Comparison of ENCODE assay signal across 8 cellular contexts in the genomic region with DNA sequence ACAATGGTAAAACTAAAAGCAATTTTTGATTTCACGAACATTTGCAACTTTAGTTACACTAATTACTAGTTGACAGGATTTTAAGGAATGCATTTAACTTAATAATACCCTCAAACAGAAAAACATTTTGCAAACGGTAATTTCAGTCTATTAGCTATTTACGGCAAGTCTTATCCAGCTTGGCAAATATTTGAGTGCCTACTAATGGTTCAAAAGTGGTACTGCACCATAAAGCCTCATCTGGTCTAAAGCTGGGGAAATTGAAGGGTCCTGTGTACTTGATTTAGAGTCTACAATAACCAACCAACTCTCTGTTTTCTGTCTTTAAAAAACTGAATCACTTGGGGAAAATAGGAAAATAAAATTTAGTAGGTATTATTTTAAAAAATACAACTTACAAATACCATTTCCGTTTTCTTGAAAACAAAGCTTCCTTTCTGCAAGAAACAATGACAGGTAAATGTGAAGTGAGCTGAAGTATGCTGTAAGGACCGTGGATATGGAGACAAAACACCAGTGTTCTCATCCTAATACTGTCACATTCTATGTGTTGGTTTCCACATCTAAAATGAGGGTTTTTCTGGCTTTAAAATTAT.
DNase-seq lines count a peak whose midpoint lies in the region; ATAC-seq, FAIRE-seq and TF ChIP-seq lines count a peak whose summit lies in the region.

No MANE protein-coding gene starts in this region.

- no peak overlapping the region for H2BK5ac ChIP-seq in trophoblast cell (ENCODE audit: low read depth, low read length, poor library complexity)

- peaks cover 0 to 4% (median 0%) of the 10 kb centered on the region in 45 donors for H3K27me3 ChIP-seq in dorsolateral prefrontal cortex
- H3K27me3 ChIP-seq in trophoblast cell (ENCODE audit: insufficient read depth, low read length): no peaks in the 10 kb centered on the region

- FAIRE-seq in GM18507 (lab: Jason Lieb, UNC): peak; percentile 70

- intact Hi-C loops in dorsolateral prefrontal cortex (cut with DNase I): no loop called here

- no peaks in the 10 kb centered on the region for H3K4me1 ChIP-seq in trophoblast cell (ENCODE audit: control insufficient read depth in 1 of 2, insufficient read depth in 2 of 2, low read length in 2 of 2)

- H3K23ac ChIP-seq in trophoblast cell (ENCODE audit: low read length): no peak overlapping the region

- H3K4me2 ChIP-seq in trophoblast cell (ENCODE audit: low read length): no peak overlapping the region

- no peak overlapping the region for H3K9ac ChIP-seq in trophoblast cell (ENCODE audit: low read length)

- peak; percentile 95 for TF ChIP-seq CTCF in AG09319 (IDR thresholded peaks at IDR 0.05; ENCODE audit: low read depth, low read length)
- peak in 55 of 56 donors; percentile 15 to 69 (median 50) for TF ChIP-seq CTCF in dorsolateral prefrontal cortex (IDR thresholded peaks at IDR 0.05 in 54 of 56, conservative IDR thresholded peaks at IDR 0.05 in 2 of 56; ENCODE audit: low read depth in 1 of 56, partially characterized antibody in 56 of 56)

- H3K27ac ChIP-seq in dorsolateral prefrontal cortex (no peak overlapping the region), trophoblast cell (ENCODE audit: low read depth, low read length) (no peak overlapping the region)

- H4K91ac ChIP-seq in trophoblast cell (ENCODE audit: low read depth, low read length): no peak overlapping the region

- no peaks in the 10 kb centered on the region for H3K36me3 ChIP-seq in trophoblast cell (ENCODE audit: control insufficient read depth in 1 of 2, insufficient read depth in 2 of 2, low read length in 2 of 2)

- no peaks in the 10 kb centered on the region for H3K9me3 ChIP-seq in trophoblast cell (ENCODE audit: insufficient read depth, low read depth, low read length)

- H3K4me3 ChIP-seq in dorsolateral prefrontal cortex (no peak overlapping the region), trophoblast cell (ENCODE audit: low read depth, low read length) (no peak overlapping the region)

- DNase-seq in AG09319 (ENCODE audit: extremely low read depth, low read depth): peak; percentile 12
- no peak for DNase-seq in GM18507 (ENCODE audit: extremely low spot score, insufficient read length, low read depth)
- DNase-seq in NCI-H526 treated with DMSO at 0.1 percent for 48 hours (lab: John Stamatoyannopoulos, UW): peak; percentile 47
- no peak for DNase-seq in dorsolateral prefrontal cortex
- peak; percentile 3 to 76 for DNase-seq in trophoblast cell
- no peak for DNase-seq in occipital lobe (lab: John Stamatoyannopoulos, UW)
- DNase-seq in stimulated activated CD4-positive, alpha-beta T cell treated with anti-CD3 and anti-CD28 coated beads, Interleukin-2, amount 100 ng/mL, for 24 hours: no peak

- no peak overlapping the region for H4K12ac ChIP-seq in trophoblast cell (ENCODE audit: low read depth, low read length)

- no peaks in the 10 kb centered on the region for H3K79me2 ChIP-seq in trophoblast cell (ENCODE audit: control insufficient read depth, insufficient read depth, low read length, poor library complexity)

- no peak overlapping the region for H2BK12ac ChIP-seq in trophoblast cell (ENCODE audit: low read length)

- no peak overlapping the region for H3K4ac ChIP-seq in trophoblast cell (ENCODE audit: low read depth, low read length)

- H3K14ac ChIP-seq in trophoblast cell (ENCODE audit: low read length): no peak overlapping the region

- ATAC-seq in HG03064 (IDR thresholded peaks at IDR 0.05; ENCODE audit: low read depth, unreplicated experiment): peak; percentile 48

- H2AK5ac ChIP-seq in trophoblast cell (ENCODE audit: low read length): no peak overlapping the region

- WGBS in trophoblast cell (ENCODE audit: extremely low coverage, insufficient coverage, insufficient read length): no CpG with 5 or more reads among the region's 5 CpGs

- H3K79me1 ChIP-seq in trophoblast cell (ENCODE audit: low read length): no peaks in the 10 kb centered on the region

- H2BK120ac ChIP-seq in trophoblast cell (ENCODE audit: insufficient read depth, low read length, poor library complexity): no peak overlapping the region

- no peak overlapping the region for H3K18ac ChIP-seq in trophoblast cell (ENCODE audit: low read length)

- no peak overlapping the region for H2AFZ ChIP-seq in trophoblast cell (ENCODE audit: insufficient read depth, low read length, poor library complexity)

- H4K8ac ChIP-seq in trophoblast cell (ENCODE audit: low read depth, low read length): no peak overlapping the region

Comparison
In these comparisons a context has a peak if more than half of its experiments do, and no peak if none do; other contexts are left out.
1. DNase-seq: peak in AG09319 (single experiment), NCI-H526 treated with DMSO at 0.1 percent for 48 hours (single experiment) and trophoblast cell (2 of 2); none in GM18507 (single experiment), dorsolateral prefrontal cortex (0 of 10), occipital lobe (single experiment) and stimulated activated CD4-positive, alpha-beta T cell treated with anti-CD3 and anti-CD28 coated beads, Interleukin-2, amount 100 ng/mL, for 24 hours (0 of 2).